Comparison of ENCODE assay signal across 14 cellular contexts in the genomic region with DNA sequence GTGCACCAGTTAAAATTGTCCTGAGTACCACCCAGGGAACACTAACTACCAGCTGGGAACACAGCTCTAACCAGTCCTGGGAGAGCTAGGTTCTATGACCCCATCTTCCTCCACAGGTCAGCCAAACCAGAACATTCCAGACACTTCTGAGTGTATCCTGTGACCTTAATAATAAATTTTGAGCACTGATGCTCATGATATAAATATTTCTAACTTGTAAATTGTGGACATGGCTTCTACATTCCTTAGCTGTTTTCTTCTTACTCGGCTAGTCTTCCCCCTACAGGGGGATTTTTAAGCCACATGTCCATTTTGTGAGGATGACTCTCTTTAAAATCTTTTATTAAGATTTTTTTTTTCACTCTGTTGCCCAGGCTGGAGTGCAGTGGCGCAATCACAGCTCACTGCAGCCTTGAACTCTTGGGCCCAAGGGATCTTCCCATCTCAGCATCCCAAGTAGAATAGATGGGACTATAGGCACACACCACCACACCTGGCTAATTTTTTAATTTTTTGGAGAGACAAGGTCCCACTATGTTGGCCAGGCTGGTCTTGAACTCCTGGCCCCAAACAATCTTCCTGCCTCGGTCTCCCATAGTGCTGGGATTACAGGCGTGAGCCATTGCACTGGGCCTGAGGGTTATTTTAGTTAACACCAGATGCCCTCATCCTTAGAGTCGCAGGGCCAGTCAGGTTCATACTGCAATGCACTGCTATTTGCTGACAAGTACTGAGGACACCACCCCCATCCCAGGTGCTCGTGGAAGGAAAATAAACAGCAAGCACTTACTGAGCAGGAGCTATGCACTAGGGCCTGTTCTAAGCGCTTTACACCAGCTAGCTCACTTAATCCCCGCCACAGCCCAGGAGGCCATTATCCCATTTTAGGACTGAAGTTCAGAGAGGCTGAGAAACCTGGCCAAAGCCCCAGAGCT.
DNase-seq lines count a peak whose midpoint lies in the region; ATAC-seq and TF ChIP-seq lines count a peak whose summit lies in the region.
"Had no signal": no experiment of that assay in that cellular context is flagged by ENCODE, and none has a peak within 500 bp of the region (broad histone marks: within the 10 kb centered on the region; RNA-seq: fewer than 3 reads in every experiment).

No MANE protein-coding gene starts in this region.

- H3K4me2 ChIP-seq in osteoblast (ENCODE audit: insufficient read depth, low read length) = no peak overlapping the region
- H3K4me2 ChIP-seq: PC-9 had no signal

- H3K27me3 ChIP-seq in osteoblast (ENCODE audit: insufficient read depth, low read length) (no peaks in the 10 kb centered on the region), breast epithelium (no peaks in the 10 kb centered on the region)

- H3K27ac Mint-ChIP-seq in WTC11 = no peak overlapping the region
- H3K27ac Mint-ChIP-seq: activated CD8-positive, alpha-beta memory T cell treated with anti-CD3 and anti-CD28 coated beads, Interleukin-2, amount 10 ng/mL, durations not matched to agents 7 days and 5 days had no signal

- H3K79me2 ChIP-seq in osteoblast (ENCODE audit: insufficient read depth, low read length) = no peaks in the 10 kb centered on the region

- H3K36me3 ChIP-seq in osteoblast (ENCODE audit: insufficient read depth, low read length) = no peaks in the 10 kb centered on the region
- H3K36me3 ChIP-seq in breast epithelium = no peaks in the 10 kb centered on the region

- H3K9me3 Mint-ChIP-seq in WTC11 = peaks cover 7% of the 10 kb centered on the region

- TF ChIP-seq CTCF in osteoblast (IDR thresholded peaks at IDR 0.05; ENCODE audit: extremely low read depth, low read depth, low read length) (peak; percentile 49), WTC11 (IDR thresholded peaks at IDR 0.05) (no peak), breast epithelium (IDR thresholded peaks at IDR 0.05) (no peak)

- intact Hi-C loops in breast epithelium (cut with DNase I; ENCODE audit: low total_unique reads) = no loop called here

- DNase-seq in ELF-1 (ENCODE audit: low read depth, low spot score) (peak; percentile 78), NCI-H774 (lab: John Stamatoyannopoulos, UW) (peak; percentile 71), epidermal melanocyte (ENCODE audit: insufficient read length, low spot score) (peak; percentile 48), osteoblast (ENCODE audit: insufficient read length, low spot score, missing footprints) (peak; percentile 84), WTC11 (ENCODE audit: low spot score) (no peak), breast epithelium (ENCODE audit: low spot score in 2 of 2) (no peak), medulla oblongata (ENCODE audit: extremely low spot score) (no peak)
- DNase-seq in stimulated activated naive CD8-positive, alpha-beta T cell treated with anti-CD3 and anti-CD28 coated beads, Interleukin-15, Interleukin-2, amounts not matched to agents 100 U/mL and 50 U/mL, for 24 hours = no peak
- DNase-seq: activated CD8-positive, alpha-beta memory T cell treated with anti-CD3 and anti-CD28 coated beads, Interleukin-2, amount 10 ng/mL, durations not matched to agents 7 days and 5 days; Caco-2; effector memory CD4-positive, alpha-beta T cell; PC-9; psoas muscle; stimulated activated CD4-positive, alpha-beta T cell treated with anti-CD3 and anti-CD28 coated beads, Interleukin-4, amount 100 ng/mL, for 1 hour had no signal

- H3K9me3 ChIP-seq in osteoblast (ENCODE audit: low read depth, low read length) = peaks cover 6% of the 10 kb centered on the region
- no peaks in the 10 kb centered on the region for H3K9me3 ChIP-seq in breast epithelium

- CTCF ChIA-PET in WTC11 (lab: Charles Lee) = interaction anchor here (0.8 to 1.3 kb wide), 4 partner anchors 9 to 311 kb away, joined by 3 to 6 read pairs (median 5); no protein-coding TSS in a partner anchor

- H3K4me1 Mint-ChIP-seq in WTC11 = 0 out of 2 replicates have a peak, but pooled peaks cover 3% of the 10 kb centered on the region

- no peak overlapping the region for H2AFZ ChIP-seq in osteoblast (ENCODE audit: low read length)
- H2AFZ ChIP-seq: PC-9 had no signal

- no peak overlapping the region for H3K4me3 Mint-ChIP-seq in WTC11
- H3K4me3 Mint-ChIP-seq: activated CD8-positive, alpha-beta memory T cell treated with anti-CD3 and anti-CD28 coated beads, Interleukin-2, amount 10 ng/mL, durations not matched to agents 7 days and 5 days had no signal

- TF ChIP-seq POLR2A in breast epithelium (IDR thresholded peaks at IDR 0.05) = no peak

- ATAC-seq in WTC11 = no peak
- no peak for ATAC-seq in stimulated activated naive CD8-positive, alpha-beta T cell treated with anti-CD3 and anti-CD28 coated beads, Interleukin-15, Interleukin-2, amounts not matched to agents 100 U/mL and 50 U/mL, for 24 hours
- ATAC-seq: activated CD8-positive, alpha-beta memory T cell treated with anti-CD3 and anti-CD28 coated beads, Interleukin-2, amount 10 ng/mL, durations not matched to agents 7 days and 5 days; psoas muscle had no signal

- H3K27ac ChIP-seq in osteoblast (ENCODE audit: low read depth, low read length) (no peak overlapping the region), breast epithelium (no peak overlapping the region)
- H3K27ac ChIP-seq: PC-9, psoas muscle had no signal

- no peaks in the 10 kb centered on the region for H4K20me1 ChIP-seq in osteoblast (ENCODE audit: insufficient read depth, low read length)

- POLR2A ChIA-PET in WTC11 (lab: Charles Lee) = no interaction called here

- H3K4me3 ChIP-seq in osteoblast (ENCODE audit: insufficient read depth, low read length) (no peak overlapping the region), breast epithelium (no peak overlapping the region)
- H3K4me3 ChIP-seq: PC-9, psoas muscle had no signal

- no peaks in the 10 kb centered on the region for H3K36me3 Mint-ChIP-seq in WTC11
- H3K36me3 Mint-ChIP-seq: activated CD8-positive, alpha-beta memory T cell treated with anti-CD3 and anti-CD28 coated beads, Interleukin-2, amount 10 ng/mL, durations not matched to agents 7 days and 5 days had no signal

- H3K27me3 Mint-ChIP-seq in WTC11 (ENCODE audit: low read depth) = no peaks in the 10 kb centered on the region; the same call in 1 of the 2 replicates

- H3K4me1 ChIP-seq in osteoblast (ENCODE audit: insufficient read depth, low read length) = peaks cover 8% of the 10 kb centered on the region
- H3K4me1 ChIP-seq in breast epithelium = peaks cover 0 to 2% of the 10 kb centered on the region in 2 donors
- H3K4me1 ChIP-seq: psoas muscle had no signal

TF ChIP-seq in WTC11, 78 proteins besides CTCF, POLR2A, EP300 and RAD21 (continues in another document):
- TF ChIP-seq ZNF671 (CRISPR knock-in tag; IDR thresholded peaks at IDR 0.05) (no peak), ZNF317 (CRISPR knock-in tag; IDR thresholded peaks at IDR 0.05; ENCODE audit: borderline replicate concordance, low read depth) (no peak), NR3C1 (CRISPR knock-in tag; conservative IDR thresholded peaks at IDR 0.05; ENCODE audit: low read depth) (no peak), ZNF219 (CRISPR knock-in tag; IDR thresholded peaks at IDR 0.05; ENCODE audit: borderline replicate concordance) (no peak), ZNF263 (CRISPR knock-in tag; IDR thresholded peaks at IDR 0.05; ENCODE audit: low read depth) (no peak), ZNF232 (CRISPR knock-in tag; IDR thresholded peaks at IDR 0.05) (no peak), FOXK1 (CRISPR knock-in tag; IDR thresholded peaks at IDR 0.05) (no peak), GABPB1 (CRISPR knock-in tag; IDR thresholded peaks at IDR 0.05) (no peak), JUN (CRISPR knock-in tag; IDR thresholded peaks at IDR 0.05) (no peak), CBFB (CRISPR knock-in tag; IDR thresholded peaks at IDR 0.05; ENCODE audit: low read depth) (no peak)
- TF ChIP-seq, protein P1, sequence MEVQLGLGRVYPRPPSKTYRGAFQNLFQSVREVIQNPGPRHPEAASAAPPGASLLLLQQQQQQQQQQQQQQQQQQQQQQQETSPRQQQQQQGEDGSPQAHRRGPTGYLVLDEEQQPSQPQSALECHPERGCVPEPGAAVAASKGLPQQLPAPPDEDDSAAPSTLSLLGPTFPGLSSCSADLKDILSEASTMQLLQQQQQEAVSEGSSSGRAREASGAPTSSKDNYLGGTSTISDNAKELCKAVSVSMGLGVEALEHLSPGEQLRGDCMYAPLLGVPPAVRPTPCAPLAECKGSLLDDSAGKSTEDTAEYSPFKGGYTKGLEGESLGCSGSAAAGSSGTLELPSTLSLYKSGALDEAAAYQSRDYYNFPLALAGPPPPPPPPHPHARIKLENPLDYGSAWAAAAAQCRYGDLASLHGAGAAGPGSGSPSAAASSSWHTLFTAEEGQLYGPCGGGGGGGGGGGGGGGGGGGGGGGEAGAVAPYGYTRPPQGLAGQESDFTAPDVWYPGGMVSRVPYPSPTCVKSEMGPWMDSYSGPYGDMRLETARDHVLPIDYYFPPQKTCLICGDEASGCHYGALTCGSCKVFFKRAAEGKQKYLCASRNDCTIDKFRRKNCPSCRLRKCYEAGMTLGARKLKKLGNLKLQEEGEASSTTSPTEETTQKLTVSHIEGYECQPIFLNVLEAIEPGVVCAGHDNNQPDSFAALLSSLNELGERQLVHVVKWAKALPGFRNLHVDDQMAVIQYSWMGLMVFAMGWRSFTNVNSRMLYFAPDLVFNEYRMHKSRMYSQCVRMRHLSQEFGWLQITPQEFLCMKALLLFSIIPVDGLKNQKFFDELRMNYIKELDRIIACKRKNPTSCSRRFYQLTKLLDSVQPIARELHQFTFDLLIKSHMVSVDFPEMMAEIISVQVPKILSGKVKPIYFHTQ (CRISPR knock-in tag; IDR thresholded peaks at IDR 0.05) = no peak

Comparison
In these comparisons a context has a peak if more than half of its experiments do, and no peak if none do; other contexts are left out.
1. DNase-seq: peak in ELF-1 (single experiment), NCI-H774 (single experiment), epidermal melanocyte (single experiment) and osteoblast (single experiment); none in WTC11 (single experiment), stimulated activated naive CD8-positive, alpha-beta T cell treated with anti-CD3 and anti-CD28 coated beads, Interleukin-15, Interleukin-2, amounts not matched to agents 100 U/mL and 50 U/mL, for 24 hours (single experiment), breast epithelium (0 of 2) and medulla oblongata (single experiment).